ENCODE assay signal across 18 cellular contexts in genomic region chr12:32069731-32070130, GRCh38. TPM values are rescaled to one million over a fixed set of nuclear protein-coding genes. Genes with fewer than 3 reads are reported as not detected.
DNase-seq lines count a peak whose midpoint lies in the region; ATAC-seq and TF ChIP-seq lines count a peak whose summit lies in the region.
"Had no signal": no experiment of that assay in that cellular context is flagged by ENCODE, and none has a peak within 500 bp of the region (broad histone marks: within the 10 kb centered on the region; RNA-seq: fewer than 3 reads in every experiment).

No MANE protein-coding gene starts in this region.

- TF ChIP-seq CTCF in SK-N-SH (IDR thresholded peaks at IDR 0.05) = no peak
- no peak for TF ChIP-seq CTCF in OCI-LY7 (conservative IDR thresholded peaks at IDR 0.05; ENCODE audit: low read length)
- TF ChIP-seq CTCF in osteocyte (IDR thresholded peaks at IDR 0.05) = no peak

- peak overlapping the region; percentile 64 to 74; a peak in 3 of 4 replicates for H3K27ac ChIP-seq in SK-N-SH (ENCODE audit: low read depth in 2 of 2, low read length in 1 of 2)
- no peak overlapping the region for H3K27ac ChIP-seq in OCI-LY7 (ENCODE audit: low read depth, low read length, poor library complexity, severe bottlenecking)

- no peak for TF ChIP-seq EP300 in SK-N-SH (IDR thresholded peaks at IDR 0.05; ENCODE audit: borderline replicate concordance in 1 of 2, low read depth in 1 of 2, low read length in 1 of 2)

- WGBS in SK-N-SH (ENCODE audit: low lambda C conversion rate) = 93% methylated on average over 5 of the region's 5 CpGs

- peaks cover 20% of the 10 kb centered on the region for H3K4me1 Mint-ChIP-seq in osteocyte (ENCODE audit: unreplicated experiment)

- ATAC-seq in SK-N-SH treated with all-trans-retinoic acid at 6 μM for 48 hours = no peak
- ATAC-seq: K562 had no signal

- DNase-seq in SK-N-SH (no peak), OCI-LY7 (ENCODE audit: low spot score) (no peak), osteocyte (ENCODE audit: extremely low spot score, unreplicated experiment) (no peak), DMS153 treated with DMSO at 0.1 percent for 48 hours (lab: John Stamatoyannopoulos, UW; ENCODE audit: unreplicated experiment) (no peak), NCI-H146 (lab: John Stamatoyannopoulos, UW) (no peak), kidney glomerular epithelial cell (lab: John Stamatoyannopoulos, UW) (no peak)
- DNase-seq: BE2C, DMS 273 treated with DMSO at 0.1 percent for 48 hours, MG63, NCI-H1417, NCI-H187 treated with DMSO at 0.1 percent for 48 hours, NCI-H2227 treated with DMSO at 0.1 percent for 48 hours, NCI-H510A, NCI-H748 treated with DMSO at 0.1 percent for 48 hours, Peyer's patch, T-helper 1 cell had no signal

- no peaks in the 10 kb centered on the region for H3K27me3 ChIP-seq in SK-N-SH (ENCODE audit: insufficient read depth)
- H3K27me3 ChIP-seq: BE2C, MG63, Peyer's patch had no signal

- peak overlapping the region; percentile 35 for H3K27ac Mint-ChIP-seq in osteocyte (ENCODE audit: unreplicated experiment)

- BruUV-seq in OCI-LY7 (replicated peaks; lab: Mats Ljungman, UMichigan) = no TSS peak

- no peaks in the 10 kb centered on the region for H3K36me3 Mint-ChIP-seq in osteocyte (ENCODE audit: unreplicated experiment)

- H3K9ac ChIP-seq in SK-N-SH = no peak overlapping the region

- H3K27me3 Mint-ChIP-seq in osteocyte (ENCODE audit: unreplicated experiment) = no peaks in the 10 kb centered on the region

- POLR2A ChIA-PET in SK-N-SH (lab: Yijun Ruan, JAX) = interaction anchor here (0.6 kb wide), 1 partner anchor 20 kb away, joined by 3 read pairs; no protein-coding TSS in a partner anchor
- POLR2A ChIA-PET in OCI-LY7 (lab: Charles Lee) = interaction anchor here (1.0 kb wide), 1 partner anchor 36 kb away, joined by 3 read pairs; the partner anchor contains the start of gene BICD1

- no peaks in the 10 kb centered on the region for H3K9me2 ChIP-seq in SK-N-SH
- no peaks in the 10 kb centered on the region for H3K9me2 ChIP-seq in OCI-LY7 (ENCODE audit: insufficient read depth, low read length)

- H3K36me3 ChIP-seq in SK-N-SH (replicated peaks in 1 of 2; ENCODE audit: control insufficient read depth in 1 of 2, insufficient read depth in 2 of 2, low read length in 1 of 2) (no peaks in the 10 kb centered on the region), OCI-LY7 (ENCODE audit: insufficient read depth, low read length) (no peaks in the 10 kb centered on the region; the same call in 1 of the 2 replicates)
- H3K36me3 ChIP-seq: BE2C, MG63, Peyer's patch had no signal

- H3K9me3 Mint-ChIP-seq in osteocyte (ENCODE audit: unreplicated experiment) = peaks cover 11% of the 10 kb centered on the region

- CTCF ChIA-PET in SK-N-SH (lab: Yijun Ruan, JAX) (interaction anchor here (0.7 to 3.1 kb wide), 4 partner anchors 8 to 37 kb away, joined by 3 to 10 read pairs (median 8); partner anchors contain the start of gene BICD1), OCI-LY7 (lab: Charles Lee; ENCODE audit: unreplicated experiment) (interaction anchor here (1.4 kb wide), 1 partner anchor 192 kb away, joined by 4 read pairs; no protein-coding TSS in a partner anchor)

- H3K9me3 ChIP-seq in SK-N-SH (no peaks in the 10 kb centered on the region; the same call in 1 of the 2 replicates), OCI-LY7 (ENCODE audit: low read length) (no peaks in the 10 kb centered on the region)
- H3K9me3 ChIP-seq: BE2C, MG63, Peyer's patch had no signal

- H3K4me2 ChIP-seq in SK-N-SH (peak overlapping the region; percentile 45; the same call in 1 of the 2 replicates), OCI-LY7 (ENCODE audit: low read length) (no peak overlapping the region)

- no peak for TF ChIP-seq RAD21 in SK-N-SH (IDR thresholded peaks at IDR 0.05; ENCODE audit: low read length)

- no peaks in the 10 kb centered on the region for H3K79me2 ChIP-seq in SK-N-SH (ENCODE audit: insufficient read depth)
- no peaks in the 10 kb centered on the region for H3K79me2 ChIP-seq in OCI-LY7 (ENCODE audit: insufficient read depth, low read depth, low read length)

- H3K4me3 ChIP-seq in SK-N-SH (ENCODE audit: low read depth in 2 of 2, low read length in 1 of 2) = no peak overlapping the region
- H3K4me3 ChIP-seq in OCI-LY7 (ENCODE audit: low read depth, low read length, poor library complexity, severe bottlenecking) = no peak overlapping the region
- H3K4me3 ChIP-seq: K562, MG63, Peyer's patch had no signal

- H3F3A ChIP-seq in SK-N-SH (replicated peaks; ENCODE audit: insufficient read depth) = peaks cover 20% of the 10 kb centered on the region

- H4K20me1 ChIP-seq in SK-N-SH (ENCODE audit: insufficient read depth) = no peaks in the 10 kb centered on the region
- H4K20me1 ChIP-seq in OCI-LY7 (ENCODE audit: insufficient read depth, low read length) = no peaks in the 10 kb centered on the region

- peaks cover 5 to 16% of the 10 kb centered on the region in 2 experiments for H3K4me1 ChIP-seq in SK-N-SH (ENCODE audit: control insufficient read depth in 1 of 2, insufficient read depth in 2 of 2, low read depth in 1 of 2, low read length in 1 of 2)
- no peaks in the 10 kb centered on the region for H3K4me1 ChIP-seq in OCI-LY7 (ENCODE audit: insufficient read depth, low read length, poor library complexity, severe bottlenecking)

- intact Hi-C loops in OCI-LY7 (cut with micrococcal nuclease; ENCODE audit: unreplicated experiment) = loop anchor here (10.0 kb wide), 1 partner anchor 415 kb away; the partner anchor contains the start of gene ETFBKMT

- H2AFZ ChIP-seq in SK-N-SH (ENCODE audit: low read depth) (no peak overlapping the region), OCI-LY7 (ENCODE audit: low read length) (0 out of 2 replicates have a peak overlapping the region, but pooled peaks have one; percentile 8)

- no peak overlapping the region for H3K4me3 Mint-ChIP-seq in osteocyte (ENCODE audit: unreplicated experiment)

TF ChIP-seq in SK-N-SH, 30 proteins besides CTCF, POLR2A, EP300 and RAD21 (continues in another document):
- no peak for TF ChIP-seq JUND (IDR thresholded peaks at IDR 0.05)
- TF ChIP-seq MAX (IDR thresholded peaks at IDR 0.05; ENCODE audit: low read depth) = no peak

TF ChIP-seq in SK-N-SH treated with all-trans-retinoic acid at 6 μM for 48 hours, 23 proteins besides CTCF, POLR2A, EP300 and RAD21:
- TF ChIP-seq ZC3H10 (CRISPR knock-in tag; IDR thresholded peaks at IDR 0.05) (no peak), ZNF70 (CRISPR knock-in tag; IDR thresholded peaks at IDR 0.05) (no peak), ARNTL (CRISPR knock-in tag; IDR thresholded peaks at IDR 0.05; ENCODE audit: borderline replicate concordance, low read depth) (no peak), ESRRG (CRISPR knock-in tag; IDR thresholded peaks at IDR 0.05) (no peak)
- TF ChIP-seq, protein P1, sequence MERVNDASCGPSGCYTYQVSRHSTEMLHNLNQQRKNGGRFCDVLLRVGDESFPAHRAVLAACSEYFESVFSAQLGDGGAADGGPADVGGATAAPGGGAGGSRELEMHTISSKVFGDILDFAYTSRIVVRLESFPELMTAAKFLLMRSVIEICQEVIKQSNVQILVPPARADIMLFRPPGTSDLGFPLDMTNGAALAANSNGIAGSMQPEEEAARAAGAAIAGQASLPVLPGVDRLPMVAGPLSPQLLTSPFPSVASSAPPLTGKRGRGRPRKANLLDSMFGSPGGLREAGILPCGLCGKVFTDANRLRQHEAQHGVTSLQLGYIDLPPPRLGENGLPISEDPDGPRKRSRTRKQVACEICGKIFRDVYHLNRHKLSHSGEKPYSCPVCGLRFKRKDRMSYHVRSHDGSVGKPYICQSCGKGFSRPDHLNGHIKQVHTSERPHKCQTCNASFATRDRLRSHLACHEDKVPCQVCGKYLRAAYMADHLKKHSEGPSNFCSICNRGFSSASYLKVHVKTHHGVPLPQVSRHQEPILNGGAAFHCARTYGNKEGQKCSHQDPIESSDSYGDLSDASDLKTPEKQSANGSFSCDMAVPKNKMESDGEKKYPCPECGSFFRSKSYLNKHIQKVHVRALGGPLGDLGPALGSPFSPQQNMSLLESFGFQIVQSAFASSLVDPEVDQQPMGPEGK (CRISPR knock-in tag; IDR thresholded peaks at IDR 0.05; ENCODE audit: borderline replicate concordance) = no peak

RNA-seq across cellular contexts. Expression of gene BICD1, which starts 36.9 kb away (rescaled TPM):
- polyA plus RNA-seq in SK-N-SH (2012; rRNA removed) = 12.1 and 13.2 TPM in 2 replicates
- polyA plus RNA-seq in SK-N-SH (2012; cell fraction: cytosol; rRNA removed) = 11.8 and 12.8 TPM in 2 replicates
- polyA plus RNA-seq in SK-N-SH (2012; cell fraction: nucleus; rRNA removed) = 37.6 and 42.3 TPM in 2 replicates
- 40.4 and 42.9 TPM in 2 replicates for total RNA-seq in OCI-LY7 (2014; rRNA removed; shearing (Covaris generic))
- total RNA-seq in OCI-LY7 (2022) (88.2 and 99.5 TPM in 2 replicates), osteocyte (42.7 and 47.6 TPM in 2 replicates)
